ENCODE assay signal across 7 cellular contexts in the genomic region with DNA sequence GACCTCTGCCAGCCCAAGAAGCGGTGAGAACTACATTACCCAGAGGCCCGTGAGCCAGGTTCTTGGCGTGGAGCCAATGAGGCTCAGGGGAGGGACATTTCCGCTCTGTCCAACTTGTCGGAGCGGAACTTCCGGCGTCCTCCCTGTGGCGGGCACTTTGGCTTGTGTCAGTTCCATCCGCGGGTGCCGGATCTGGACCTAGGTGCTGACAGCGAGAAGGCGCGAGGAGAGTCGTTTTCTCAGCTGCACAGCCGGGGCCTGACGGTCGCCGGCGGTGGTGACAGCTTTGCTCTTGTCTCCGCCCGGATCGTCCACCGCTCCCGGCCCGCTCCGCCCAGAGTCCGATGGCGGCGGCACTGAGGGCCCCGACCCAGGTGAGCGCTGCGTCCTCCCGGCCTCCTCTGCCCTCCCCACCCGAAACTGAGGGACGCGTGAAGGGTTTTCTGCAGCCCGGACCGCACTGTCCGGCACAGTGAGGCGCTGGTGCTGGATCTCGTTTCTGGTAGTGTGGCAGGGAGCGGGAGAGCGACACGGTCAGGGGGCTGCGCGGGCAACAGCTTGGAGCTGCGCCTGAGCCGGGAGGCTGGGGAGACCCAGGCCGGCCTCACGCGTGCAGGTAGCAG. TPM values are rescaled to one million over a fixed set of nuclear protein-coding genes. Genes with fewer than 3 reads are reported as not detected.
DNase-seq lines count a peak whose midpoint lies in the region; ATAC-seq, FAIRE-seq and TF ChIP-seq lines count a peak whose summit lies in the region.

A gene (plus strand): TSS at position 125 of the 623 bp plus-strand sequence. CDS start 4,461 bp downstream, outside the sequence.

- H3K9me3 ChIP-seq in iPS DF 6.9 (ENCODE audit: control insufficient read depth, insufficient read depth, low read length), result no peaks in the 10 kb centered on the region
- H3K9me3 ChIP-seq in sigmoid colon, result peaks cover 0 to 10% (median 2%) of the 10 kb centered on the region in 4 donors

- TF ChIP-seq CTCF in brain (conservative IDR thresholded peaks at IDR 0.05) (no peak), sigmoid colon (IDR thresholded peaks at IDR 0.05) (no peak)

- peaks cover 4% of the 10 kb centered on the region; the same call in 1 of the 2 replicates for H3K4me1 ChIP-seq in iPS DF 6.9 (ENCODE audit: control insufficient read depth, insufficient read depth, low read length)
- peaks cover 0 to 13% (median 9%) of the 10 kb centered on the region in 4 donors for H3K4me1 ChIP-seq in sigmoid colon

- peak; percentile 56 for FAIRE-seq in TTC549 (lab: Jason Lieb, UNC)

- H3K27me3 ChIP-seq in iPS DF 6.9 (ENCODE audit: control insufficient read depth, insufficient read depth, low read length) (no peaks in the 10 kb centered on the region), sigmoid colon (no peaks in the 10 kb centered on the region)

- H3K9me3 Mint-ChIP-seq in brain, result peaks cover 13 to 38% (median 25%) of the 10 kb centered on the region in 5 experiments

- intact Hi-C loops in sigmoid colon (cut with DNase I), result loop anchor here (1.0 to 2.0 kb wide), 2 partner anchors 21 to 41 kb away; a partner anchor contains a TSS

- H3K27ac Mint-ChIP-seq in brain, result peak within 1 kb of the TSS; percentile 62 to 98 (median 90)

- H3K4me3 Mint-ChIP-seq in brain, result peak within 1 kb of the TSS; percentile 85 to 97 (median 95)

- H3K36me3 ChIP-seq in iPS DF 6.9 (ENCODE audit: control insufficient read depth, insufficient read depth, low read length) (no peaks in the 10 kb centered on the region; the same call in 1 of the 2 replicates), sigmoid colon (peaks cover 0 to 15% (median 4%) of the 10 kb centered on the region in 4 donors)

- H3K27me3 Mint-ChIP-seq in brain, result no peaks in the 10 kb centered on the region

- no peak within 1 kb of the TSS for H3K27ac ChIP-seq in iPS DF 6.9 (ENCODE audit: low read length)
- H3K27ac ChIP-seq in sigmoid colon, result peak within 1 kb of the TSS in 3 of 4 donors; percentile 50 to 57 (median 55)

- H3K4me1 Mint-ChIP-seq in brain, result peaks cover 23% of the 10 kb centered on the region

- peaks cover 50% of the 10 kb centered on the region for H3K36me3 Mint-ChIP-seq in brain

- peak within 1 kb of the TSS; percentile 91 for H3K4me3 ChIP-seq in iPS DF 6.9 (ENCODE audit: low read length)
- H3K4me3 ChIP-seq in sigmoid colon, result peak within 1 kb of the TSS; percentile 68 to 88 (median 70)

- WGBS in iPS DF 6.9 (ENCODE audit: insufficient coverage, insufficient read length), result no CpG with 5 or more reads among the region's 53 CpGs
- 1% methylated on average over 53 of the region's 53 CpGs for WGBS in sigmoid colon, 2 donors

- no peak for TF ChIP-seq EP300 in sigmoid colon (IDR thresholded peaks at IDR 0.05)

- ATAC-seq in GM18502 (IDR thresholded peaks at IDR 0.05; ENCODE audit: poor library complexity, unreplicated experiment) (peak; percentile 93), HG02970 (IDR thresholded peaks at IDR 0.05; ENCODE audit: low FRiP score, unreplicated experiment) (peak; percentile 77)

- no peak for TF ChIP-seq POLR2A in sigmoid colon (IDR thresholded peaks at IDR 0.05)

- peak; percentile 72 for DNase-seq in NCI-H2029 treated with DMSO at 0.1 percent for 48 hours (lab: John Stamatoyannopoulos, UW)
- DNase-seq in iPS DF 6.9 (ENCODE audit: low read depth, low spot score), result peak; percentile 80
- DNase-seq in sigmoid colon, result peak; percentile 97

RNA-seq across cellular contexts. Expression of the gene that starts here (rescaled TPM):
- polyA plus RNA-seq in brain (ENCODE audit: insufficient read depth, low read depth, low replicate concordance) (3.5 TPM), sigmoid colon (1 to 10 TPM; 1.4 to 3.3 (median 1.8) TPM)
- total RNA-seq in sigmoid colon, result 10 to 100 TPM in 1 of 4 donors, 1 to 10 TPM in 3; 1.2 to 12.5 (median 3.1) TPM
